ENCODE assay signal across 1 cellular context in the genomic region with DNA sequence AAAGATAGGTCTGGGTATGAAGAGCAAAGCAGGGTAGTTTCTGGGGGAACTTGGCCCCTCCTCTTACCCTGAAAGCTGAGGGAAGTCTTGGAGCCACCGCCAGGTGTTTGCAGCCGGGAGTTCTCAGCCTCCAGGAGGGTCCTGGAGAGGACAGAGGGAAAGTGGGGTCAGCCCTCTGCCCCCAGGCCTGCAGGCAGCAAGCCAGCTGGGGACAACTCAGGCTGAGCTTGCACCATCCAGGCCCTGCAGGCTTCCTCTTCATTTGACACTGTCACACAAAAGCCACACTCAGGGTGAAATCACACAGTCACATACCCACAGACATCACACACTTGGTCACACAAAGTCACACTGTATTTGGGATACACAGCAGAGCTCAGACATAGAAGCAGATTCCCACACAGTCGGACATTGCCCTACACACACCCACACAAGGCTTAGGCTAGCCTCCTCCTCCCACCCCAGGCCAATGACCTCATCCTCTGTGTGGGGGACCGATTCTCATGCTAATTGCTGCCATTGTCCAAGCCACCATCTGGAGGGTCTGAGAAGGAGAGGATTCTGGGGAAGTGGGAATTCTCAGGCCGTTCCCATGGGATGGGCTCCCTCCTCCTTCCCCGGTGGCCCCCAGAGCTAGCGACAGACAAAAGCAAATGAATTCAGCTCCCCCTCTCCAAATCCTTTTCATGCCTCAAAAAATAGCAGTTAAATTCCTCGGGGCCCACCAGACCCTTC.
TF ChIP-seq lines count a peak whose summit lies in the region.

No MANE protein-coding gene starts in this region.

TF ChIP-seq in K562, 482 proteins besides CTCF, POLR2A, EP300 and RAD21:
- TF ChIP-seq TEAD4 (IDR thresholded peaks at IDR 0.05; ENCODE audit: low read length): peak; percentile 37; the same call in 1 of the 2 replicates
- TF ChIP-seq TEAD4 (CRISPR knock-in tag; IDR thresholded peaks at IDR 0.05; ENCODE audit: borderline replicate concordance): no peak
- TF ChIP-seq TFAP4 (CRISPR knock-in tag; IDR thresholded peaks at IDR 0.05; ENCODE audit: borderline replicate concordance): 0 out of 2 replicates have a peak, but pooled peaks have one; percentile 35
- no peak for TF ChIP-seq ZC3H11A (IDR thresholded peaks at IDR 0.05; ENCODE audit: low read depth, low read length)
- 0 out of 2 replicates have a peak, but pooled peaks have one; percentile 22 for TF ChIP-seq ARID1B (IDR thresholded peaks at IDR 0.05)
- TF ChIP-seq DPF2 (IDR thresholded peaks at IDR 0.05): peak; percentile 41; the same call in 1 of the 2 replicates
- TF ChIP-seq SMARCA4 (IDR thresholded peaks at IDR 0.05): peak; percentile 51; the same call in 1 of the 2 replicates
- TF ChIP-seq HDAC1 (IDR thresholded peaks at IDR 0.05): 0 out of 4 replicates have a peak, but pooled peaks of 1 of the 2 experiments have one; percentile 10
- peak; percentile 96 for TF ChIP-seq EGR1 (conservative IDR thresholded peaks at IDR 0.05)
- TF ChIP-seq JUND (IDR thresholded peaks at IDR 0.05; ENCODE audit: borderline replicate concordance, low read depth, low read length): peak; percentile 86
- TF ChIP-seq JUND (tag; IDR thresholded peaks at IDR 0.05; ENCODE audit: borderline replicate concordance, low read depth, low read length): peak; percentile 66; the same call in 1 of the 3 replicates
- no peak for TF ChIP-seq THRAP3 (IDR thresholded peaks at IDR 0.05; ENCODE audit: borderline replicate concordance)
- 0 out of 2 replicates have a peak, but pooled peaks have one; percentile 54 for TF ChIP-seq SOX6 (IDR thresholded peaks at IDR 0.05)
- no peak for TF ChIP-seq ZBTB12 (CRISPR knock-in tag; IDR thresholded peaks at IDR 0.05)
- peak; percentile 79; the same call in 1 of the 2 replicates for TF ChIP-seq ATF7 (IDR thresholded peaks at IDR 0.05)
- TF ChIP-seq IRF1 (CRISPR knock-in tag; IDR thresholded peaks at IDR 0.05; ENCODE audit: borderline replicate concordance): no peak
- TF ChIP-seq, protein P1, sequence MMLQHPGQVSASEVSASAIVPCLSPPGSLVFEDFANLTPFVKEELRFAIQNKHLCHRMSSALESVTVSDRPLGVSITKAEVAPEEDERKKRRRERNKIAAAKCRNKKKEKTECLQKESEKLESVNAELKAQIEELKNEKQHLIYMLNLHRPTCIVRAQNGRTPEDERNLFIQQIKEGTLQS (IDR thresholded peaks at IDR 0.05): peak; percentile 89
- TF ChIP-seq, protein P1 (CRISPR knock-in tag; conservative IDR thresholded peaks at IDR 0.05): no peak
- TF ChIP-seq JUN (IDR thresholded peaks at IDR 0.05; ENCODE audit: borderline replicate concordance, low read depth, low read length): peak; percentile 55; the same call in 1 of the 2 replicates
- no peak for TF ChIP-seq JUN (CRISPR knock-in tag; IDR thresholded peaks at IDR 0.05; ENCODE audit: borderline replicate concordance)
- TF ChIP-seq ZNF609 (CRISPR knock-in tag; IDR thresholded peaks at IDR 0.05; ENCODE audit: borderline replicate concordance): no peak
